In the genomic region with DNA sequence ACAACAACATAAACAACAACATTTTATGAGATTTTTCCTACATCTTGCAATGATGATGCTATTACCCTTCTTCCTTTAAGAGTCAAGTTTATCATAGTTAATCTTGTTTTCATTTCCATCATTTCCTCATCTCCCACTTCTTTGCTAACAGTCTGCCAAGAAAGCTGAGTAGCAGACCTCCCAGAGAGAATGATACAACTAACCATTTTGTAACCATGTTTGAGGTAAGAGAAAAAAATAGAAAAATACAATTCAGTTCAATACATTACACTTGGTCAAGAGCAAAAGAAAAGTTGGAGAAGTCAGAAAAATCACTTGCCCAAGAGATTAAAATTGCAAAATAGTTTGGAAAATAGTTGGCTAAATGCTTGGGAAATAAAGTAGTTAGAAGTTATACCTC, we compare ENCODE assay signal across 16 cellular contexts.
"Had no signal": no experiment of that assay in that cellular context is flagged by ENCODE, and none has a peak within 500 bp of the region (broad histone marks: within the 10 kb centered on the region; RNA-seq: fewer than 3 reads in every experiment).

No MANE protein-coding gene starts in this region.

- H3K27me3 ChIP-seq: spleen, transverse colon had no signal

- H3K9me3 ChIP-seq: mucosa of descending colon, spleen, transverse colon had no signal

- H3K4me1 ChIP-seq: spleen, transverse colon had no signal

- DNase-seq: activated CD4-positive, alpha-beta T cell treated with anti-CD3 and anti-CD28 coated beads, Interleukin-2, amount 50 U/mL, for 4 hours; activated CD8-positive, alpha-beta memory T cell treated with anti-CD3 and anti-CD28 coated beads, Interleukin-2, amount 10 ng/mL, durations not matched to agents 7 days and 5 days; activated naive CD8-positive, alpha-beta T cell treated with anti-CD3 and anti-CD28 coated beads, Interleukin-2, amount 10 ng/mL, durations not matched to agents 7 days and 5 days; activated T-cell treated with anti-CD3 and anti-CD28 coated beads, Interleukin-2, amount 50 U/mL, for 48 hours; cerebellar nuclear complex; dermis blood vessel endothelial cell; hypothalamus; mucosa of descending colon; naive thymus-derived CD8-positive, alpha-beta T cell; posterior cingulate gyrus; spleen; stimulated activated CD4-positive, alpha-beta T cell treated with anti-CD3 and anti-CD28 coated beads, Interleukin-1b, Interleukin-23, amount 100 ng/mL, for 48 hours; stimulated activated naive B cell treated with anti-CD40 and anti-IgM and Interleukin-4, amounts not matched to agents 10 μg/mL and 1 μg/mL and 100 μg/mL, for 72 hours; SW 1271; transverse colon had no signal

- H3K36me3 ChIP-seq: spleen, transverse colon had no signal

- H3K27ac ChIP-seq: spleen, transverse colon had no signal

- H3K4me3 ChIP-seq: mucosa of descending colon, spleen, transverse colon had no signal

- ATAC-seq: activated CD4-positive, CD25-positive, alpha-beta regulatory T cell treated with anti-CD3 and anti-CD28 coated beads, Interleukin-2, amount 50 U/mL, for 24 hours; activated CD8-positive, alpha-beta memory T cell treated with anti-CD3 and anti-CD28 coated beads, Interleukin-2, amount 10 ng/mL, durations not matched to agents 7 days and 5 days; mucosa of descending colon; naive thymus-derived CD8-positive, alpha-beta T cell; stimulated activated naive B cell treated with anti-CD40 and anti-IgM and Interleukin-4, amounts not matched to agents 10 μg/mL and 1 μg/mL and 100 μg/mL, for 72 hours had no signal
